8 cellular contexts compared by ENCODE assay signal in the genomic region with DNA sequence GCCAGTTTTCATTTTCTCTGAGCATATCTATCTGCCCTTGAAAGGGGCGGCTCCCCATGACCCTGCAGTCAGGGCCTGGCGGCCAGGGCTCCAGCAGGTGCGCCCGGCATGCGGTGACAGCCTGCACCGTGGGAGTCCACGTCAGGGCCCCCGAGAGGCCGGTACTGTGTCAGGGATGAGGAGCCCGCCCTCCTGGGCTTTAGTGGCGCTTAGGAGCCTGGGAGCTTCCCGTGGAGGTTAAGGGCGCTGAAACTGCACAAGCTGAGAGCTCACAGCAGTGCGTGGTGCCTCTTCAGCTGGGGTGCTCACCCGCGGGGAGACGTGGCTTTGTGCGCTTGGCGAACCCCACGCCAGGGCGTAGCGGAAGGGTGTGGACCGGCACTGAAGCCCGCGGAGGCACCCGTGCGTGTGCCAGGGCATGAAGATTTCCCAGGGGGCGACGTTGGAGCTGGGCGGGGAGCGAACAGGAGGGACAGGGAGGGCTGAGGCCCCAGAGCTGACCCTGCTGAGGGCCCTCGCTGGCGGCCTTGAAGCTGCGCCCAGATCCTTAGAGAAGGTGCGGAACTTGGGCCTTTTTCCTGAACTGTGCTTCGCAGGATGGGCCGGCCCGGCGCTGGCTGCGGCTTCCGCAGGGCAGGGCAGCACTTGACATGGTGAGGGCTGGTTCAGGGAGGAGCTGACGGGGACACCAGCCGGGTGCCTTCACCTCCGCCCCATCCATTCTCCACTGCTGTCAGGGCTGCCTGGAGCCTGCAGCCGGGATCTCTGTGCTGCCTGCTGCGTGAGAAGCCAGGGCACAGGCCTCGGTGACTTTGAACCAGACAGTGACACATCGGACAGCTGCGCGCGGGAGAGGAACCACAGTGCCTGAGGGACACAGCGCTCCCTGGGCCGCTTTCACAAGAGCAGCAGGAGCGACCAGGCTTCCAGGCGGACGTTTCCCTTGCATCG. TPM values are rescaled to one million over a fixed set of nuclear protein-coding genes. Genes with fewer than 3 reads are reported as not detected.
A peak's percentile ranks its signal among the peaks of the same experiment; 100 is the strongest.
DNase-seq lines count a peak whose midpoint lies in the region; ATAC-seq, FAIRE-seq and TF ChIP-seq lines count a peak whose summit lies in the region.

No MANE protein-coding gene starts in this region.

- POLR2A ChIA-PET in activated CD8-positive, alpha-beta T cell treated with anti-CD3 and anti-CD28 coated beads, Interleukin-2, amount 10 ng/mL, durations not matched to agents 7 days and 5 days (lab: Charles Lee) = interaction anchor here (0.6 to 1.0 kb wide), 3 partner anchors 31 to 393 kb away, joined by 3 to 5 read pairs (median 4); partner anchors contain the start of gene GRK4

- H3K4me1 Mint-ChIP-seq in activated CD8-positive, alpha-beta T cell treated with anti-CD3 and anti-CD28 coated beads, Interleukin-2, amount 10 ng/mL, durations not matched to agents 7 days and 5 days (ENCODE audit: low read depth) = peaks cover 81% of the 10 kb centered on the region
- H3K4me1 Mint-ChIP-seq in natural killer cell treated with Interleukin-12 subunit alpha and Interleukin-12 subunit beta and Interleukin-15 and Interleukin-18, amount 100 ng/mL, for 72 hours (ENCODE audit: low read depth in 2 of 2) = peaks cover 56 to 59% of the 10 kb centered on the region in 2 donors

- DNase-seq in GM12891 (ENCODE audit: insufficient read length, low spot score) (no peak), M059J (ENCODE audit: low read depth) (peak; percentile 19), A172 (ENCODE audit: low spot score) (no peak), D341Med (ENCODE audit: low spot score) (no peak)
- DNase-seq in activated CD8-positive, alpha-beta T cell treated with anti-CD3 and anti-CD28 coated beads, Interleukin-2, amount 10 ng/mL, durations not matched to agents 7 days and 5 days = peak; percentile 62
- peak; percentile 81 for DNase-seq in natural killer cell treated with Interleukin-12 subunit alpha and Interleukin-12 subunit beta and Interleukin-15 and Interleukin-18, amount 100 ng/mL, for 72 hours (ENCODE audit: low spot score)

- H3K27me3 Mint-ChIP-seq in activated CD8-positive, alpha-beta T cell treated with anti-CD3 and anti-CD28 coated beads, Interleukin-2, amount 10 ng/mL, durations not matched to agents 7 days and 5 days (ENCODE audit: low read depth) = peaks cover 6% of the 10 kb centered on the region
- no peaks in the 10 kb centered on the region for H3K27me3 Mint-ChIP-seq in natural killer cell treated with Interleukin-12 subunit alpha and Interleukin-12 subunit beta and Interleukin-15 and Interleukin-18, amount 100 ng/mL, for 72 hours

- peak; percentile 53 for TF ChIP-seq POLR2A in GM12891 (IDR thresholded peaks at IDR 0.05; ENCODE audit: low read depth, low read length)

- peak; percentile 94 for FAIRE-seq in GM12891 (lab: Jason Lieb, UNC)

- CTCF ChIA-PET in activated CD8-positive, alpha-beta T cell treated with anti-CD3 and anti-CD28 coated beads, Interleukin-2, amount 10 ng/mL, durations not matched to agents 7 days and 5 days (lab: Charles Lee) = interaction anchor here (2.6 kb wide), 1 partner anchor 63 kb away, joined by 10 read pairs; no protein-coding TSS in a partner anchor

- H3K9me3 Mint-ChIP-seq in activated CD8-positive, alpha-beta T cell treated with anti-CD3 and anti-CD28 coated beads, Interleukin-2, amount 10 ng/mL, durations not matched to agents 7 days and 5 days (ENCODE audit: insufficient read depth) = peaks cover 3% of the 10 kb centered on the region
- H3K9me3 Mint-ChIP-seq in natural killer cell treated with Interleukin-12 subunit alpha and Interleukin-12 subunit beta and Interleukin-15 and Interleukin-18, amount 100 ng/mL, for 72 hours = no peaks in the 10 kb centered on the region

- peak overlapping the region; percentile 84 for H3K4me3 Mint-ChIP-seq in activated CD8-positive, alpha-beta T cell treated with anti-CD3 and anti-CD28 coated beads, Interleukin-2, amount 10 ng/mL, durations not matched to agents 7 days and 5 days
- peak overlapping the region; percentile 94 for H3K4me3 Mint-ChIP-seq in natural killer cell treated with Interleukin-12 subunit alpha and Interleukin-12 subunit beta and Interleukin-15 and Interleukin-18, amount 100 ng/mL, for 72 hours

- H3K27ac Mint-ChIP-seq in activated CD8-positive, alpha-beta T cell treated with anti-CD3 and anti-CD28 coated beads, Interleukin-2, amount 10 ng/mL, durations not matched to agents 7 days and 5 days = peak overlapping the region; percentile 95
- peak overlapping the region; percentile 90 to 97 for H3K27ac Mint-ChIP-seq in natural killer cell treated with Interleukin-12 subunit alpha and Interleukin-12 subunit beta and Interleukin-15 and Interleukin-18, amount 100 ng/mL, for 72 hours

- peaks cover 16% of the 10 kb centered on the region for H3K36me3 Mint-ChIP-seq in activated CD8-positive, alpha-beta T cell treated with anti-CD3 and anti-CD28 coated beads, Interleukin-2, amount 10 ng/mL, durations not matched to agents 7 days and 5 days (ENCODE audit: low read depth)
- H3K36me3 Mint-ChIP-seq in natural killer cell treated with Interleukin-12 subunit alpha and Interleukin-12 subunit beta and Interleukin-15 and Interleukin-18, amount 100 ng/mL, for 72 hours = no peaks in the 10 kb centered on the region

- peak; percentile 60 for ATAC-seq in activated CD8-positive, alpha-beta T cell treated with anti-CD3 and anti-CD28 coated beads, Interleukin-2, amount 10 ng/mL, durations not matched to agents 7 days and 5 days
- ATAC-seq in esophagus mucosa = peak; percentile 79
- peak; percentile 81 to 89 for ATAC-seq in natural killer cell treated with Interleukin-12 subunit alpha and Interleukin-12 subunit beta and Interleukin-15 and Interleukin-18, amount 100 ng/mL, for 72 hours
- no peak for ATAC-seq in GM21723 (IDR thresholded peaks at IDR 0.05; ENCODE audit: unreplicated experiment)

TF ChIP-seq in GM12891, 5 proteins besides CTCF, POLR2A, EP300 and RAD21:
- TF ChIP-seq POU2F2 (IDR thresholded peaks at IDR 0.05; ENCODE audit: low read depth, low read length) (no peak), TAF1 (IDR thresholded peaks at IDR 0.05; ENCODE audit: low read depth, low read length) (no peak; the same call in none of the 2 replicates), SPI1 (IDR thresholded peaks at IDR 0.05; ENCODE audit: low read depth, low read length) (no peak), PAX5 (IDR thresholded peaks at IDR 0.05; ENCODE audit: insufficient read depth, low read length, severe bottlenecking) (no peak)

RNA-seq across cellular contexts. Expression of gene HTT-AS, which starts 32.9 kb away (rescaled TPM):
- polyA plus RNA-seq in GM12891 (2012; ENCODE audit: low read depth, missing spikeins) = not detected
- total RNA-seq in M059J (2014; rRNA removed; shearing (Covaris generic)) = not detected in 2 replicates
- total RNA-seq in activated CD8-positive, alpha-beta T cell treated with anti-CD3 and anti-CD28 coated beads, Interleukin-2, amount 10 ng/mL, durations not matched to agents 7 days and 5 days = not detected
- total RNA-seq in esophagus mucosa = not detected
- not detected for total RNA-seq in natural killer cell treated with Interleukin-12 subunit alpha and Interleukin-12 subunit beta and Interleukin-15 and Interleukin-18, amount 100 ng/mL, for 72 hours
- total RNA-seq in A172 (2014; rRNA removed; shearing (Covaris generic)) = not detected in 2 replicates

RNA-seq across cellular contexts. Expression of gene HTT, which starts 33.0 kb away (rescaled TPM):
- 42.3 TPM for polyA plus RNA-seq in GM12891 (2012; ENCODE audit: low read depth, missing spikeins)
- total RNA-seq in M059J (2014; rRNA removed; shearing (Covaris generic)) = 14.2 and 46.2 TPM in 2 replicates
- 10 to 100 TPM; 51.2 to 58.0 TPM for total RNA-seq in activated CD8-positive, alpha-beta T cell treated with anti-CD3 and anti-CD28 coated beads, Interleukin-2, amount 10 ng/mL, durations not matched to agents 7 days and 5 days
- 39.6 TPM for total RNA-seq in esophagus mucosa
- total RNA-seq in natural killer cell treated with Interleukin-12 subunit alpha and Interleukin-12 subunit beta and Interleukin-15 and Interleukin-18, amount 100 ng/mL, for 72 hours = 100 to 1,000 TPM in 1 of 2 donors, 10 to 100 TPM in 1; 62.4 to 116 TPM
- total RNA-seq in A172 (2014; rRNA removed; shearing (Covaris generic)) = 12.2 and 17.0 TPM in 2 replicates

Comparison
In these comparisons a context has a peak if more than half of its experiments do, and no peak if none do; other contexts are left out.
1. DNase-seq: peak in M059J (single experiment), activated CD8-positive, alpha-beta T cell treated with anti-CD3 and anti-CD28 coated beads, Interleukin-2, amount 10 ng/mL, durations not matched to agents 7 days and 5 days (single experiment) and natural killer cell treated with Interleukin-12 subunit alpha and Interleukin-12 subunit beta and Interleukin-15 and Interleukin-18, amount 100 ng/mL, for 72 hours (single experiment); none in GM12891 (single experiment), A172 (single experiment) and D341Med (single experiment).